In genomic region chrX:13932416-13932815, GRCh38 we compare ENCODE assay signal across 25 cellular contexts.
A peak's percentile ranks its signal among the peaks of the same experiment; 100 is the strongest.
DNase-seq lines count a peak whose midpoint lies in the region; ATAC-seq lines count a peak whose summit lies in the region.
"Had no signal": no experiment of that assay in that cellular context is flagged by ENCODE, and none has a peak within 500 bp of the region (broad histone marks: within the 10 kb centered on the region; RNA-seq: fewer than 3 reads in every experiment).

No MANE protein-coding gene starts in this region.

- no peak overlapping the region for H3K4me3 ChIP-seq in naive thymus-derived CD4-positive, alpha-beta T cell (ENCODE audit: low read length)
- H3K4me3 ChIP-seq: testis had no signal

- H3K27me3 Mint-ChIP-seq in naive thymus-derived CD4-positive, alpha-beta T cell, result peaks cover 1 to 22% (median 9%) of the 10 kb centered on the region in 5 donors

- no peak overlapping the region for H3K27ac Mint-ChIP-seq in naive thymus-derived CD4-positive, alpha-beta T cell
- H3K27ac Mint-ChIP-seq: activated naive CD4-positive, alpha-beta T cell treated with anti-CD3 and anti-CD28 coated beads for 36 hours; CD4-positive, alpha-beta T cell; IgD-negative memory B cell; stimulated activated effector memory CD8-positive, alpha-beta T cell treated with anti-CD3 and anti-CD28 coated beads, Interleukin-12 subunit alpha, Interleukin-12 subunit beta, amount 100 ng/mL, for 72 hours had no signal

- H3K36me3 Mint-ChIP-seq in naive thymus-derived CD4-positive, alpha-beta T cell, result no peaks in the 10 kb centered on the region
- H3K36me3 Mint-ChIP-seq: IgD-negative memory B cell; naive B cell; stimulated activated effector memory CD8-positive, alpha-beta T cell treated with anti-CD3 and anti-CD28 coated beads, Interleukin-12 subunit alpha, Interleukin-12 subunit beta, amount 100 ng/mL, for 72 hours had no signal

- DNase-seq in DMS 273 treated with DMSO at 0.1 percent for 48 hours (lab: John Stamatoyannopoulos, UW) (peak; percentile 40), NCI-H82 treated with DMSO at 0.1 percent for 48 hours (lab: John Stamatoyannopoulos, UW; ENCODE audit: unreplicated experiment) (peak; percentile 43), foreskin melanocyte (peak; percentile 96), superior temporal gyrus (ENCODE audit: extremely low spot score) (peak; percentile 62)
- no peak for DNase-seq in naive thymus-derived CD4-positive, alpha-beta T cell
- DNase-seq in activated CD4-positive, CD25-positive, alpha-beta regulatory T cell treated with anti-CD3 and anti-CD28 coated beads, Interleukin-2, amount 50 U/mL, for 72 hours, result no peak
- DNase-seq: activated CD4-positive, alpha-beta T cell treated with anti-CD3 and anti-CD28 coated beads, Interleukin-2, amount 50 U/mL, for 1 hour; activated naive CD4-positive, alpha-beta T cell treated with anti-CD3 and anti-CD28 coated beads for 36 hours; amniotic stem cell; CD4-positive, alpha-beta T cell; DMS153; left cardiac atrium; mesendoderm; naive B cell; NCI-H2081; NCI-H526 treated with DMSO at 0.1 percent for 48 hours; RPMI8226; T-helper 2 cell; testis had no signal

- POLR2A ChIA-PET in naive thymus-derived CD4-positive, alpha-beta T cell (lab: Charles Lee), result no interaction called here

- H3K9me3 Mint-ChIP-seq in naive thymus-derived CD4-positive, alpha-beta T cell, result peaks cover 0 to 8% (median 0%) of the 10 kb centered on the region in 11 donors
- H3K9me3 Mint-ChIP-seq: activated naive CD4-positive, alpha-beta T cell treated with anti-CD3 and anti-CD28 coated beads for 36 hours; IgD-negative memory B cell; stimulated activated effector memory CD8-positive, alpha-beta T cell treated with anti-CD3 and anti-CD28 coated beads, Interleukin-12 subunit alpha, Interleukin-12 subunit beta, amount 100 ng/mL, for 72 hours had no signal

- H3K27me3 ChIP-seq in naive thymus-derived CD4-positive, alpha-beta T cell (ENCODE audit: control insufficient read depth in 2 of 2, insufficient read depth in 2 of 2, low read length in 2 of 2), result no peaks in the 10 kb centered on the region
- H3K27me3 ChIP-seq: testis had no signal

- CTCF ChIA-PET in naive thymus-derived CD4-positive, alpha-beta T cell (lab: Charles Lee), result no interaction called here

- peaks cover 0 to 4% (median 0%) of the 10 kb centered on the region in 7 donors for H3K4me1 Mint-ChIP-seq in naive thymus-derived CD4-positive, alpha-beta T cell
- H3K4me1 Mint-ChIP-seq: stimulated activated effector memory CD8-positive, alpha-beta T cell treated with anti-CD3 and anti-CD28 coated beads, Interleukin-12 subunit alpha, Interleukin-12 subunit beta, amount 100 ng/mL, for 72 hours had no signal

- no peaks in the 10 kb centered on the region for H3K36me3 ChIP-seq in naive thymus-derived CD4-positive, alpha-beta T cell (ENCODE audit: control insufficient read depth in 2 of 3, insufficient read depth in 3 of 3, low read length in 3 of 3)

- intact Hi-C loops in naive thymus-derived CD4-positive, alpha-beta T cell (cut with micrococcal nuclease), result no loop called here

- ATAC-seq in naive thymus-derived CD4-positive, alpha-beta T cell, result no peak
- no peak for ATAC-seq in GM19324 (IDR thresholded peaks at IDR 0.05; ENCODE audit: low FRiP score, unreplicated experiment)
- ATAC-seq: left cardiac atrium; SK-N-SH treated with all-trans-retinoic acid at 6 μM for 48 hours; stimulated activated effector memory CD8-positive, alpha-beta T cell treated with anti-CD3 and anti-CD28 coated beads, Interleukin-12 subunit alpha, Interleukin-12 subunit beta, amount 100 ng/mL, for 72 hours had no signal

- H3K4me1 ChIP-seq in naive thymus-derived CD4-positive, alpha-beta T cell (ENCODE audit: control insufficient read depth in 2 of 2, insufficient read depth in 2 of 2, low read length in 2 of 2), result no peaks in the 10 kb centered on the region
- H3K4me1 ChIP-seq: testis had no signal

- H3K27ac ChIP-seq in naive thymus-derived CD4-positive, alpha-beta T cell (ENCODE audit: low read depth, low read length), result no peak overlapping the region
- H3K27ac ChIP-seq: epithelial cell of prostate, testis, VCaP had no signal

- no peaks in the 10 kb centered on the region for H3K9me3 ChIP-seq in naive thymus-derived CD4-positive, alpha-beta T cell (ENCODE audit: control insufficient read depth in 2 of 3, low read length in 3 of 3)
- H3K9me3 ChIP-seq: testis had no signal

- H3K4me3 Mint-ChIP-seq in naive thymus-derived CD4-positive, alpha-beta T cell, result no peak overlapping the region
- H3K4me3 Mint-ChIP-seq: activated naive CD4-positive, alpha-beta T cell treated with anti-CD3 and anti-CD28 coated beads for 36 hours; CD4-positive, alpha-beta T cell; IgD-negative memory B cell; naive B cell; stimulated activated effector memory CD8-positive, alpha-beta T cell treated with anti-CD3 and anti-CD28 coated beads, Interleukin-12 subunit alpha, Interleukin-12 subunit beta, amount 100 ng/mL, for 72 hours had no signal

Comparison
In these comparisons a context has a peak if more than half of its experiments do, and no peak if none do; other contexts are left out.
1. DNase-seq: peak in DMS 273 treated with DMSO at 0.1 percent for 48 hours (single experiment), NCI-H82 treated with DMSO at 0.1 percent for 48 hours (single experiment), foreskin melanocyte (single experiment) and superior temporal gyrus (single experiment); none in naive thymus-derived CD4-positive, alpha-beta T cell (0 of 9) and activated CD4-positive, CD25-positive, alpha-beta regulatory T cell treated with anti-CD3 and anti-CD28 coated beads, Interleukin-2, amount 50 U/mL, for 72 hours (single experiment).